Comparison of ENCODE assay signal across 1 cellular context in genomic region chr1:171139890-171140289, GRCh38.
TF ChIP-seq lines count a peak whose summit lies in the region.

No MANE protein-coding gene starts in this region.

TF ChIP-seq in HepG2, 621 proteins besides CTCF, POLR2A, EP300 and RAD21:
- TF ChIP-seq POLR2AphosphoS5 (IDR thresholded peaks at IDR 0.05; ENCODE audit: low read depth, low read length) (no peak), TGIF2 (CRISPR knock-in tag; IDR thresholded peaks at IDR 0.05) (no peak), IRF1 (CRISPR knock-in tag; IDR thresholded peaks at IDR 0.05; ENCODE audit: low read depth) (no peak), ZNF549 (CRISPR knock-in tag; IDR thresholded peaks at IDR 0.05) (no peak), TMF1 (CRISPR knock-in tag; IDR thresholded peaks at IDR 0.05; ENCODE audit: low read depth) (no peak), RFX1 (IDR thresholded peaks at IDR 0.05) (no peak), ZNF468 (CRISPR knock-in tag; IDR thresholded peaks at IDR 0.05) (no peak), ZNF75D (CRISPR knock-in tag; IDR thresholded peaks at IDR 0.05; ENCODE audit: borderline replicate concordance) (no peak), BHLHE40 (IDR thresholded peaks at IDR 0.05; ENCODE audit: low read length) (no peak), TSC22D2 (CRISPR knock-in tag; IDR thresholded peaks at IDR 0.05; ENCODE audit: borderline replicate concordance) (no peak), ELF1 (CRISPR knock-in tag; IDR thresholded peaks at IDR 0.05) (no peak), HNRNPH1 (optimal IDR thresholded peaks at IDR 0.05; ENCODE audit: low read depth, low read length) (no peak), ZNF878 (CRISPR knock-in tag; IDR thresholded peaks at IDR 0.05) (no peak), ZNF124 (CRISPR knock-in tag; IDR thresholded peaks at IDR 0.05) (no peak), SETDB1 (CRISPR knock-in tag; IDR thresholded peaks at IDR 0.05; ENCODE audit: borderline replicate concordance) (no peak)
- TF ChIP-seq, protein P1, sequence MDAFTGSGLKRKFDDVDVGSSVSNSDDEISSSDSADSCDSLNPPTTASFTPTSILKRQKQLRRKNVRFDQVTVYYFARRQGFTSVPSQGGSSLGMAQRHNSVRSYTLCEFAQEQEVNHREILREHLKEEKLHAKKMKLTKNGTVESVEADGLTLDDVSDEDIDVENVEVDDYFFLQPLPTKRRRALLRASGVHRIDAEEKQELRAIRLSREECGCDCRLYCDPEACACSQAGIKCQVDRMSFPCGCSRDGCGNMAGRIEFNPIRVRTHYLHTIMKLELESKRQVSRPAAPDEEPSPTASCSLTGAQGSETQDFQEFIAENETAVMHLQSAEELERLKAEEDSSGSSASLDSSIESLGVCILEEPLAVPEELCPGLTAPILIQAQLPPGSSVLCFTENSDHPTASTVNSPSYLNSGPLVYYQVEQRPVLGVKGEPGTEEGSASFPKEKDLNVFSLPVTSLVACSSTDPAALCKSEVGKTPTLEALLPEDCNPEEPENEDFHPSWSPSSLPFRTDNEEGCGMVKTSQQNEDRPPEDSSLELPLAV (CRISPR knock-in tag; conservative IDR thresholded peaks at IDR 0.05; ENCODE audit: low read depth): no peak
- TF ChIP-seq, protein P2, sequence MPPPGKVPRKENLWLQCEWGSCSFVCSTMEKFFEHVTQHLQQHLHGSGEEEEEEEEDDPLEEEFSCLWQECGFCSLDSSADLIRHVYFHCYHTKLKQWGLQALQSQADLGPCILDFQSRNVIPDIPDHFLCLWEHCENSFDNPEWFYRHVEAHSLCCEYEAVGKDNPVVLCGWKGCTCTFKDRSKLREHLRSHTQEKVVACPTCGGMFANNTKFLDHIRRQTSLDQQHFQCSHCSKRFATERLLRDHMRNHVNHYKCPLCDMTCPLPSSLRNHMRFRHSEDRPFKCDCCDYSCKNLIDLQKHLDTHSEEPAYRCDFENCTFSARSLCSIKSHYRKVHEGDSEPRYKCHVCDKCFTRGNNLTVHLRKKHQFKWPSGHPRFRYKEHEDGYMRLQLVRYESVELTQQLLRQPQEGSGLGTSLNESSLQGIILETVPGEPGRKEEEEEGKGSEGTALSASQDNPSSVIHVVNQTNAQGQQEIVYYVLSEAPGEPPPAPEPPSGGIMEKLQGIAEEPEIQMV (CRISPR knock-in tag; IDR thresholded peaks at IDR 0.05; ENCODE audit: low read depth): no peak
- TF ChIP-seq, protein P3, sequence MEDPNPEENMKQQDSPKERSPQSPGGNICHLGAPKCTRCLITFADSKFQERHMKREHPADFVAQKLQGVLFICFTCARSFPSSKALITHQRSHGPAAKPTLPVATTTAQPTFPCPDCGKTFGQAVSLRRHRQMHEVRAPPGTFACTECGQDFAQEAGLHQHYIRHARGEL (CRISPR knock-in tag; IDR thresholded peaks at IDR 0.05): no peak
- TF ChIP-seq, protein P4, sequence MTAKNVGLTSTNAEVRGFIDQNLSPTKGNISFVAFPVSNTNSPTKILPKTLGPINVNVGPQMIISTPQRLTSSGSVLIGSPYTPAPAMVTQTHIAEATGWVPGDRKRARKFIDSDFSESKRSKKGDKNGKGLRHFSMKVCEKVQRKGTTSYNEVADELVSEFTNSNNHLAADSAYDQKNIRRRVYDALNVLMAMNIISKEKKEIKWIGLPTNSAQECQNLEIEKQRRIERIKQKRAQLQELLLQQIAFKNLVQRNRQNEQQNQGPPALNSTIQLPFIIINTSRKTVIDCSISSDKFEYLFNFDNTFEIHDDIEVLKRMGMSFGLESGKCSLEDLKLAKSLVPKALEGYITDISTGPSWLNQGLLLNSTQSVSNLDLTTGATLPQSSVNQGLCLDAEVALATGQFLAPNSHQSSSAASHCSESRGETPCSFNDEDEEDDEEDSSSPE (CRISPR knock-in tag; IDR thresholded peaks at IDR 0.05): no peak
